7 cellular contexts compared by ENCODE assay signal in the genomic region with DNA sequence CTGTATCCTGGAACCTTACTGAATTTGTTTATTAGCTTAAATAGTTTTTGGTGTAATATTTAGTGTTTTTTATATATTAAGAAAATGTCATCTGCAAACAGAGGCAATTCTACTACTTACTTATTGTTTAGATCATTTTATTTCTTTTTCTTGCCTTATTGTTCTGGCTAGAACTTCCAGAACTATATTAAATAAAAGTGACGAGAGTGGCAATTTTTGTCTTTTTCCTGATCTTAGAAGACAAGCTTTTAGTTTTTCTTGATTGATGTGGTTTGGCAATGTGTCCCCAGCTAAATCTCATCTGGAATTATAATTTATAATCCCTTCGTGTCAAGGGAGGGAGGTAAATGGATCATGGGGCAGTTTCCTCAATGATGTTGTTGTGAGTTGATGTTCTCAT.
"Had no signal": no experiment of that assay in that cellular context is flagged by ENCODE, and none has a peak within 500 bp of the region (broad histone marks: within the 10 kb centered on the region; RNA-seq: fewer than 3 reads in every experiment).

No MANE protein-coding gene starts in this region.

- FAIRE-seq: GM12878, GM12891, GM12892, GM18507, GM19239 had no signal

- DNase-seq: GDM1, GF-D8 had no signal

- H3K4me3 ChIP-seq: GM12878 had no signal

- ATAC-seq: GM12878 had no signal
